In the genomic region with DNA sequence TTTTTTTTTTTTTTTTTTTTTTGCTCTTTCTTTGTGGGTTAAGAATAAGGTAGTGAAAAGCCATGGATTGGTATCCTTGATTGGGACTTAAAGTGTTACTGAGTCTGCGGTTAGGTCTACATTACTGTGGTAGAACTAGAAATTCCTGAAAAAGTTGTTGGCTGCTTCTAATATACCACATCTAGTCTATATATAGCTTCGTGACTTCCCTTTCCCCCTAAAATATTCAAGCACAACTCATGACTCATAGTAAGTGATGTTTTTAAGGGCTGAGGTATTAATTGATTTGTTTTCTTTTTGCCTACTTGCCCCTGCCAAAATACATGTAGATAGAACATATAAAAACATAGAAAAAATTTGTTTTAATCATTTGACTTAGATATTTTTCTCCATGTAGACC, we compare ENCODE assay signal across 14 cellular contexts.
A peak's percentile ranks its signal among the peaks of the same experiment; 100 is the strongest.
DNase-seq lines count a peak whose midpoint lies in the region; ATAC-seq and TF ChIP-seq lines count a peak whose summit lies in the region.
"Had no signal": no experiment of that assay in that cellular context is flagged by ENCODE, and none has a peak within 500 bp of the region (broad histone marks: within the 10 kb centered on the region; RNA-seq: fewer than 3 reads in every experiment).

No MANE protein-coding gene starts in this region.

- H3K4me3 Mint-ChIP-seq in glutamatergic neuron (ENCODE audit: unreplicated experiment), result no peak overlapping the region
- no peak overlapping the region for H3K4me3 Mint-ChIP-seq in neural progenitor cell
- H3K4me3 Mint-ChIP-seq: activated CD4-positive, alpha-beta T cell treated with anti-CD3 and anti-CD28 coated beads, Interleukin-2, amount 10 ng/mL, durations not matched to agents 7 days and 5 days had no signal

- peak overlapping the region; percentile 18 for H3K27ac Mint-ChIP-seq in glutamatergic neuron (ENCODE audit: unreplicated experiment)
- no peak overlapping the region for H3K27ac Mint-ChIP-seq in neural progenitor cell
- H3K27ac Mint-ChIP-seq: activated CD4-positive, alpha-beta T cell treated with anti-CD3 and anti-CD28 coated beads, Interleukin-2, amount 10 ng/mL, durations not matched to agents 7 days and 5 days had no signal

- no peak overlapping the region for H3K4me3 ChIP-seq in AG09309 (ENCODE audit: control insufficient read depth, low read depth, low read length)
- no peak overlapping the region for H3K4me3 ChIP-seq in KMS-11 (IDR thresholded peaks at IDR 0.05; ENCODE audit: insufficient read depth, low read depth, low read length)
- no peak overlapping the region for H3K4me3 ChIP-seq in adipocyte (ENCODE audit: low read length)
- no peak overlapping the region for H3K4me3 ChIP-seq in neural progenitor cell
- no peak overlapping the region for H3K4me3 ChIP-seq in heart right ventricle
- H3K4me3 ChIP-seq: thyroid gland had no signal

- peak overlapping the region; percentile 57 for H3K4me2 ChIP-seq in KMS-11
- no peak overlapping the region for H3K4me2 ChIP-seq in neural progenitor cell

- WGBS in heart right ventricle, 2 donors, result 61 to 72% methylated on average over 2 of the region's 2 CpGs

- no peaks in the 10 kb centered on the region for H3K9me3 Mint-ChIP-seq in glutamatergic neuron (ENCODE audit: unreplicated experiment)
- H3K9me3 Mint-ChIP-seq in neural progenitor cell, result peaks cover under 1% of the 10 kb centered on the region
- H3K9me3 Mint-ChIP-seq: activated CD4-positive, alpha-beta T cell treated with anti-CD3 and anti-CD28 coated beads, Interleukin-2, amount 10 ng/mL, durations not matched to agents 7 days and 5 days had no signal

- H3K4me1 ChIP-seq in KMS-11 (ENCODE audit: low read depth, poor library complexity, severe bottlenecking), result peaks cover 20% of the 10 kb centered on the region
- peaks cover 12% of the 10 kb centered on the region for H3K4me1 ChIP-seq in adipocyte (ENCODE audit: control insufficient read depth, insufficient read depth, low read length)
- H3K4me1 ChIP-seq in neural progenitor cell, result no peaks in the 10 kb centered on the region
- H3K4me1 ChIP-seq in heart right ventricle, result no peaks in the 10 kb centered on the region
- H3K4me1 ChIP-seq: thyroid gland had no signal

- H3K36me3 ChIP-seq in KMS-11 (ENCODE audit: insufficient read depth) (no peaks in the 10 kb centered on the region), adipocyte (ENCODE audit: control insufficient read depth, insufficient read depth, low read length, severe bottlenecking) (no peaks in the 10 kb centered on the region), neural progenitor cell (no peaks in the 10 kb centered on the region), heart right ventricle (no peaks in the 10 kb centered on the region)
- H3K36me3 ChIP-seq: thyroid gland had no signal

- TF ChIP-seq CTCF in AG09309 (IDR thresholded peaks at IDR 0.05; ENCODE audit: control insufficient read depth, insufficient read depth, low read depth, low read length, missing control alignments) (no peak), KMS-11 (conservative IDR thresholded peaks at IDR 0.05; ENCODE audit: low read depth, low read length) (no peak), glutamatergic neuron (IDR thresholded peaks at IDR 0.05; ENCODE audit: partially characterized antibody, unreplicated experiment) (no peak), neural progenitor cell (IDR thresholded peaks at IDR 0.05) (no peak), heart right ventricle (IDR thresholded peaks at IDR 0.05) (no peak)

- ATAC-seq in Right ventricle myocardium superior (ENCODE audit: poor library complexity), result no peak
- no peak for ATAC-seq in heart right ventricle

- intact Hi-C loops in Right ventricle myocardium superior (cut with DNase I), result no loop called here
- intact Hi-C loops in heart right ventricle (cut with DNase I), result no loop called here

- no peaks in the 10 kb centered on the region for H4K20me1 ChIP-seq in KMS-11 (ENCODE audit: insufficient read depth)
- H4K20me1 ChIP-seq in neural progenitor cell (ENCODE audit: low read depth), result no peaks in the 10 kb centered on the region

- H3K27me3 Mint-ChIP-seq in glutamatergic neuron (ENCODE audit: unreplicated experiment), result peaks cover 2% of the 10 kb centered on the region
- no peaks in the 10 kb centered on the region for H3K27me3 Mint-ChIP-seq in neural progenitor cell (ENCODE audit: insufficient read depth, low read depth)
- H3K27me3 Mint-ChIP-seq: activated CD4-positive, alpha-beta T cell treated with anti-CD3 and anti-CD28 coated beads, Interleukin-2, amount 10 ng/mL, durations not matched to agents 7 days and 5 days had no signal

- peaks cover 15% of the 10 kb centered on the region for H3K9me3 ChIP-seq in adipocyte (ENCODE audit: control insufficient read depth, low read length)
- H3K9me3 ChIP-seq in neural progenitor cell (ENCODE audit: low read depth), result no peaks in the 10 kb centered on the region
- peaks cover 0 to 17% (median 5%) of the 10 kb centered on the region in 11 donors for H3K9me3 ChIP-seq in heart right ventricle
- H3K9me3 ChIP-seq: thyroid gland had no signal

- peak; percentile 91 for DNase-seq in AG09309 (ENCODE audit: low read depth)
- DNase-seq in adipocyte (ENCODE audit: low read depth), result peak; percentile 95
- DNase-seq in glutamatergic neuron, result no peak
- no peak for DNase-seq in Right ventricle myocardium superior
- DNase-seq in neural progenitor cell (ENCODE audit: low spot score), result no peak
- DNase-seq in heart right ventricle, result no peak
- DNase-seq in NCI-H2081 treated with DMSO at 0.1 percent for 48 hours (lab: John Stamatoyannopoulos, UW), result no peak
- DNase-seq: activated CD4-positive, alpha-beta T cell treated with anti-CD3 and anti-CD28 coated beads, Interleukin-2, amount 10 ng/mL, durations not matched to agents 7 days and 5 days; NCI-H187 treated with DMSO at 0.1 percent for 48 hours; SHP77; thyroid gland had no signal

- H3K79me2 ChIP-seq in KMS-11 (ENCODE audit: insufficient read depth, low read depth) (no peaks in the 10 kb centered on the region), neural progenitor cell (ENCODE audit: low read depth) (no peaks in the 10 kb centered on the region)

- H2AFZ ChIP-seq in KMS-11 (ENCODE audit: low read depth), result no peak overlapping the region
- no peak overlapping the region for H2AFZ ChIP-seq in neural progenitor cell (replicated peaks)

- H3K27me3 ChIP-seq in KMS-11 (ENCODE audit: insufficient read depth, low read depth) (no peaks in the 10 kb centered on the region), adipocyte (replicated peaks; ENCODE audit: control insufficient read depth, insufficient read depth, low read length) (no peaks in the 10 kb centered on the region), neural progenitor cell (no peaks in the 10 kb centered on the region), heart right ventricle (no peaks in the 10 kb centered on the region)
- H3K27me3 ChIP-seq: thyroid gland had no signal

- H3K27ac ChIP-seq in KMS-11, result no peak overlapping the region
- no peak overlapping the region for H3K27ac ChIP-seq in neural progenitor cell
- H3K27ac ChIP-seq in heart right ventricle, result no peak overlapping the region
- H3K27ac ChIP-seq: C4-2B, HL-60, thyroid gland had no signal

- H3K36me3 Mint-ChIP-seq in glutamatergic neuron (ENCODE audit: unreplicated experiment), result no peaks in the 10 kb centered on the region
- no peaks in the 10 kb centered on the region for H3K36me3 Mint-ChIP-seq in neural progenitor cell

- H3K9ac ChIP-seq in KMS-11 (no peak overlapping the region), adipocyte (ENCODE audit: low read length) (no peak overlapping the region), neural progenitor cell (no peak overlapping the region)

- H3K4me1 Mint-ChIP-seq in glutamatergic neuron (ENCODE audit: low read depth, unreplicated experiment) (peaks cover 14% of the 10 kb centered on the region), neural progenitor cell (no peaks in the 10 kb centered on the region)
- H3K4me1 Mint-ChIP-seq: activated CD4-positive, alpha-beta T cell treated with anti-CD3 and anti-CD28 coated beads, Interleukin-2, amount 10 ng/mL, durations not matched to agents 7 days and 5 days had no signal

- no peaks in the 10 kb centered on the region for H3F3A ChIP-seq in neural progenitor cell (ENCODE audit: low read depth)

Comparison
In these comparisons a context has a peak if more than half of its experiments do, and no peak if none do; other contexts are left out.
1. DNase-seq: peak in AG09309 (single experiment) and adipocyte (single experiment); none in glutamatergic neuron (single experiment), Right ventricle myocardium superior (single experiment), neural progenitor cell (single experiment), heart right ventricle (0 of 2) and NCI-H2081 treated with DMSO at 0.1 percent for 48 hours (single experiment).